ENCODE assay signal across 9 cellular contexts in genomic region chr20:31684153-31685003, GRCh38. TPM values are rescaled to one million over a fixed set of nuclear protein-coding genes. Genes with fewer than 3 reads are reported as not detected.
DNase-seq lines count a peak whose midpoint lies in the region; ATAC-seq and TF ChIP-seq lines count a peak whose summit lies in the region.
"Had no signal": no experiment of that assay in that cellular context is flagged by ENCODE, and none has a peak within 500 bp of the region (broad histone marks: within the 10 kb centered on the region; RNA-seq: fewer than 3 reads in every experiment).

No MANE protein-coding gene starts in this region.

- no peaks in the 10 kb centered on the region for H3K27me3 Mint-ChIP-seq in endodermal cell (ENCODE audit: insufficient read depth)

- H3F3A ChIP-seq in smooth muscle cell (ENCODE audit: low read depth): no peaks in the 10 kb centered on the region

- H4K20me1 ChIP-seq in smooth muscle cell (ENCODE audit: low read depth): peaks cover 33% of the 10 kb centered on the region

- H3K9me3 ChIP-seq in endodermal cell (ENCODE audit: control insufficient read depth, low read length) (no peaks in the 10 kb centered on the region), smooth muscle cell (replicated peaks; ENCODE audit: low read depth) (no peaks in the 10 kb centered on the region)
- H3K9me3 ChIP-seq: SK-N-SH had no signal

- H3K27ac Mint-ChIP-seq in endodermal cell: peak overlapping the region; percentile 5

- H3K36me3 ChIP-seq in endodermal cell (ENCODE audit: control insufficient read depth, insufficient read depth, low read length): peaks cover 38% of the 10 kb centered on the region
- no peaks in the 10 kb centered on the region for H3K36me3 ChIP-seq in smooth muscle cell (ENCODE audit: low read depth)

- peaks cover 6% of the 10 kb centered on the region for H3K4me1 ChIP-seq in endodermal cell (ENCODE audit: control insufficient read depth, insufficient read depth, low read length)
- no peaks in the 10 kb centered on the region for H3K4me1 ChIP-seq in smooth muscle cell (ENCODE audit: low read depth)

- H3K9me3 Mint-ChIP-seq in endodermal cell: no peaks in the 10 kb centered on the region

- in situ Hi-C loops in ACHN (cut with HindIII; ENCODE audit: low pct_ligation_motif_present, low pct_unique_long_range_greater_than_20kb, low sequenced_read_pairs): no loop called here

- H3K27me3 ChIP-seq in endodermal cell (ENCODE audit: control insufficient read depth, insufficient read depth, low read length, poor library complexity, severe bottlenecking): no peaks in the 10 kb centered on the region
- H3K27me3 ChIP-seq in smooth muscle cell (ENCODE audit: low read depth): no peaks in the 10 kb centered on the region

- DNase-seq in ACHN: peak; percentile 75
- DNase-seq in NCI-H510A treated with DMSO at 0.1 percent for 48 hours (lab: John Stamatoyannopoulos, UW): peak; percentile 54
- DNase-seq in endodermal cell: no peak
- DNase-seq in A172 (ENCODE audit: low spot score): no peak
- no peak for DNase-seq in stimulated activated CD4-positive, alpha-beta T cell treated with anti-CD3 and anti-CD28 coated beads, Interleukin-15, amount 100 ng/mL, for 24 hours
- no peak for DNase-seq in smooth muscle cell (lab: John Stamatoyannopoulos, UW; ENCODE audit: unreplicated experiment)
- DNase-seq: SK-N-SH had no signal

- H3K4me3 ChIP-seq in endodermal cell (ENCODE audit: low read length): no peak overlapping the region
- no peak overlapping the region for H3K4me3 ChIP-seq in smooth muscle cell

- peaks cover 52% of the 10 kb centered on the region for H3K36me3 Mint-ChIP-seq in endodermal cell (ENCODE audit: low read depth)

- no peak overlapping the region for H3K4me3 Mint-ChIP-seq in endodermal cell

- H3K9ac ChIP-seq in endodermal cell (ENCODE audit: extremely low read depth, low read length, poor library complexity, severe bottlenecking): no peak overlapping the region
- no peak overlapping the region for H3K9ac ChIP-seq in smooth muscle cell (ENCODE audit: low read depth)
- H3K9ac ChIP-seq: SK-N-SH had no signal

- H3K27ac ChIP-seq in endodermal cell (ENCODE audit: low read depth, low read length): no peak overlapping the region
- H3K27ac ChIP-seq in smooth muscle cell (ENCODE audit: low read depth): no peak overlapping the region

- WGBS in endodermal cell (ENCODE audit: insufficient coverage in 1 of 2, insufficient read length in 1 of 2), 2 experiments: 93 to 94% methylated on average over 4 to 11 of the region's 11 CpGs
- 96% methylated on average over 11 of the region's 11 CpGs for WGBS in smooth muscle cell (ENCODE audit: low lambda C conversion rate)

- ATAC-seq in GM19025 (IDR thresholded peaks at IDR 0.05; ENCODE audit: low read depth, unreplicated experiment) (peak; percentile 40), GM19467 (IDR thresholded peaks at IDR 0.05; ENCODE audit: unreplicated experiment) (no peak)

- TF ChIP-seq CTCF in endodermal cell (conservative IDR thresholded peaks at IDR 0.05) (no peak), smooth muscle cell (IDR thresholded peaks at IDR 0.05; ENCODE audit: borderline replicate concordance, insufficient read depth, poor library complexity, severe bottlenecking) (no peak)

- H3K79me2 ChIP-seq in smooth muscle cell (ENCODE audit: low read depth): peaks cover 29% of the 10 kb centered on the region

- no peak overlapping the region for H2AFZ ChIP-seq in smooth muscle cell (ENCODE audit: low read depth)

- H3K4me1 Mint-ChIP-seq in endodermal cell: peaks cover 21% of the 10 kb centered on the region

- H3K4me2 ChIP-seq in smooth muscle cell: no peak overlapping the region
- H3K4me2 ChIP-seq: SK-N-SH had no signal

RNA-seq across cellular contexts. Expression of gene BCL2L1, which starts 38.3 kb away (rescaled TPM):
- total RNA-seq in endodermal cell (10 to 100 TPM; 60.3 to 89.5 TPM), smooth muscle cell (35.5 and 47.0 TPM in 2 replicates)
- 46.6 TPM for polyA plus RNA-seq in endodermal cell (2013, experiment 1 of 2)
- 43.2 TPM for polyA plus RNA-seq in endodermal cell (2013, experiment 2 of 2)
- 202 and 212 TPM in 2 replicates for total RNA-seq in A172 (2014; rRNA removed; shearing (Covaris generic))
- polyA plus RNA-seq in smooth muscle cell: 24.8 and 41.1 TPM in 2 replicates

RNA-seq across cellular contexts. Expression of gene COX4I2, which starts 46.7 kb away (rescaled TPM):
- total RNA-seq in endodermal cell: not detected
- polyA plus RNA-seq in endodermal cell (2013, experiment 1 of 2): not detected
- not detected for polyA plus RNA-seq in endodermal cell (2013, experiment 2 of 2)
- not detected in 2 replicates for total RNA-seq in A172 (2014; rRNA removed; shearing (Covaris generic))
- not detected in 2 replicates for total RNA-seq in smooth muscle cell
- polyA plus RNA-seq in smooth muscle cell: 0.80 and 2.1 TPM in 2 replicates

RNA-seq across cellular contexts. Expression of gene TPX2, which starts 54.7 kb away (rescaled TPM):
- total RNA-seq in endodermal cell (100 to 1,000 TPM; 108 to 118 TPM), smooth muscle cell (24.5 and 28.3 TPM in 2 replicates)
- polyA plus RNA-seq in endodermal cell (2013, experiment 1 of 2): 137 TPM
- polyA plus RNA-seq in endodermal cell (2013, experiment 2 of 2): 134 TPM
- 224 and 245 TPM in 2 replicates for total RNA-seq in A172 (2014; rRNA removed; shearing (Covaris generic))
- polyA plus RNA-seq in smooth muscle cell: 18.7 and 21.7 TPM in 2 replicates

Comparison
In these comparisons a context has a peak if more than half of its experiments do, and no peak if none do; other contexts are left out.
1. DNase-seq: peak in ACHN (single experiment) and NCI-H510A treated with DMSO at 0.1 percent for 48 hours (single experiment); none in endodermal cell (single experiment), A172 (single experiment), stimulated activated CD4-positive, alpha-beta T cell treated with anti-CD3 and anti-CD28 coated beads, Interleukin-15, amount 100 ng/mL, for 24 hours (single experiment) and smooth muscle cell (single experiment).